ENCODE assay signal across 1 cellular context in the genomic region with DNA sequence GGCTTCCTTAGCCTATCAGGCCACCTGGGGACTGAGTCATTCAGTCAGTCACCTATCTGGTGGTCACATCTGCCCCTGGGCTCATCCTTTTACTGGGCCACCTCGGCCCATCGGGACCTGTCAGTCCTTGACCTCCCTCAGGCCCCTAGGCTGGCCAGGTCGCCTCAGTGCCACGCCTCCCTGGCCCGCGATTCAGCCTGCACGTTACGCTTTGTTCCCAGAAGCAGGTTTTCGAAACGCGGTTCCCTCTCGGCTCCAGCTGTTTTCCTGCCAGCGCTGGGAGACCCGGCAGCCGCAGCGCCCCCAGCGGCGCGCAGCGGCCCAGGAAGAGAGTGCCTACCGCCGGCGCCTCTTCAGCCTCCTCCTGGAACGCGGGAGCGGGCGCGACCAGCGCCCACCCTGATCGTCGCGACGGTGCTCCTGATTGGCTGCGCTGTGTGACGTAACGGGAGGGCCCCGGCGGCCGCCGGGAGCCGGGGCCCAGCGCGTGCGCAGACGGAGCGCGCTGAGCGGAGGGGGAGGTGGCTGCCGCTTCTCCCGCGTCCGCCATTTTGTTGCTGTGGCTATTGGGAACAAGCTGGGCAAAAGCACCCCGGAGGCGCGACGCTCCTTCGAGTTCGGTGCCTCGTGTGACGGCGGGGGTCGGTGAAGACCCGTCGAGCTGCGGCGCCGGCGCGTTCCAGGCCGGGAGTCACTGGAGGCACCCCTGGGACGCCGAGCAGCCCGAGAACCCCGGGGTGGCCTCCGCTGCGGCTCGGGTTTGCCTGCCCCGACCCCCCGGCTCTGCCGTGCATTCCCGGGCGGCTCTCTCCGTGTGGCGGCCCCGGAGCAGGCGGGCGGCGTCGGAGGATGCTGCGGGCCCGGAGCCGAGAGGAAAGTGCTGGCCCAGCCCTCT.
TF ChIP-seq lines count a peak whose summit lies in the region.

A gene with protein sequence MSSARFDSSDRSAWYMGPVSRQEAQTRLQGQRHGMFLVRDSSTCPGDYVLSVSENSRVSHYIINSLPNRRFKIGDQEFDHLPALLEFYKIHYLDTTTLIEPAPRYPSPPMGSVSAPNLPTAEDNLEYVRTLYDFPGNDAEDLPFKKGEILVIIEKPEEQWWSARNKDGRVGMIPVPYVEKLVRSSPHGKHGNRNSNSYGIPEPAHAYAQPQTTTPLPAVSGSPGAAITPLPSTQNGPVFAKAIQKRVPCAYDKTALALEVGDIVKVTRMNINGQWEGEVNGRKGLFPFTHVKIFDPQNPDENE (plus strand): TSS at position 492 of the 895 bp plus-strand sequence. CDS start 528 bp downstream, outside the sequence.

TF ChIP-seq in SK-N-SH, 30 proteins besides CTCF, POLR2A, EP300 and RAD21 (continued from another document):
- TF ChIP-seq GATA2 (CRISPR knock-in tag; IDR thresholded peaks at IDR 0.05) (peak; percentile 38; the same call in 1 of the 2 replicates), JUND (IDR thresholded peaks at IDR 0.05) (no peak), FOSL2 (IDR thresholded peaks at IDR 0.05; ENCODE audit: borderline replicate concordance, low read depth) (peak; percentile 10; the same call in 1 of the 2 replicates), SIN3A (IDR thresholded peaks at IDR 0.05; ENCODE audit: borderline replicate concordance, low read depth, low read length) (peak; percentile 98), NFIC (IDR thresholded peaks at IDR 0.05; ENCODE audit: borderline replicate concordance) (no peak), YY1 (IDR thresholded peaks at IDR 0.05; ENCODE audit: low read depth) (peak; percentile 92), NRF1 (IDR thresholded peaks at IDR 0.05; ENCODE audit: low read depth, low read length) (peak; percentile 89)
- TF ChIP-seq, protein P1, sequence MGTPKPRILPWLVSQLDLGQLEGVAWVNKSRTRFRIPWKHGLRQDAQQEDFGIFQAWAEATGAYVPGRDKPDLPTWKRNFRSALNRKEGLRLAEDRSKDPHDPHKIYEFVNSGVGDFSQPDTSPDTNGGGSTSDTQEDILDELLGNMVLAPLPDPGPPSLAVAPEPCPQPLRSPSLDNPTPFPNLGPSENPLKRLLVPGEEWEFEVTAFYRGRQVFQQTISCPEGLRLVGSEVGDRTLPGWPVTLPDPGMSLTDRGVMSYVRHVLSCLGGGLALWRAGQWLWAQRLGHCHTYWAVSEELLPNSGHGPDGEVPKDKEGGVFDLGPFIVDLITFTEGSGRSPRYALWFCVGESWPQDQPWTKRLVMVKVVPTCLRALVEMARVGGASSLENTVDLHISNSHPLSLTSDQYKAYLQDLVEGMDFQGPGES (IDR thresholded peaks at IDR 0.05; ENCODE audit: low read depth, low read length): no peak
TF ChIP-seq in SK-N-SH: peak in this region for 13.
